14 cellular contexts compared by ENCODE assay signal in the genomic region with DNA sequence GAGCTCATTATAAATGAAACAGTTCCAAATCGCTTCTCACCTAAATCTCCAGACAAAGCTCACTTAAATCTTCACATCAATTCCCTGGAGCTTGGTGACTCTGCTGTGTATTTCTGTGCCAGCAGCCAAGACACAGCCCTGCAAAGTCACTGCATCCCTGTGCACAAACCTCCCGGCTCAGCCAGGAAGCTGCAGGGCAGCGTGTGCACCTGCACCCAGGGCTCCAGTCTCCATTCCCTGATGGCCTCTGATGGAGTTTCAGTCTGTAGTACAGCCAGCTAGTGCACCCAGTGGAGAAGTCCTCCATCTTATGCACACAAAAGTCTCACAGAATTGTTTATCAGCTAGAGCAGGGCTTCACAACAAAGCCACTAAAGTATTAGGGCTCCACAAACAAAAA. TPM values are rescaled to one million over a fixed set of nuclear protein-coding genes. Genes with fewer than 3 reads are reported as not detected.
"Had no signal": no experiment of that assay in that cellular context is flagged by ENCODE, and none has a peak within 500 bp of the region (broad histone marks: within the 10 kb centered on the region; RNA-seq: fewer than 3 reads in every experiment).

No MANE protein-coding gene starts in this region.

- H3K4me3 Mint-ChIP-seq: activated T-helper 17 cell treated with anti-CD3 and anti-CD28 coated beads, Interleukin-2, amount 50 U/mL, for 72 hours; nephron progenitor cell had no signal

- DNase-seq: activated CD4-positive, alpha-beta T cell treated with anti-CD3 and anti-CD28 coated beads, Interleukin-2, amount 50 U/mL, for 48 hours; activated CD8-positive, alpha-beta memory T cell treated with anti-CD3 and anti-CD28 coated beads, Interleukin-2, amount 50 U/mL, for 48 hours; effector memory CD4-positive, alpha-beta T cell; islet precursor cell; mammary epithelial cell; nephron progenitor cell; stimulated activated CD4-positive, alpha-beta T cell treated with anti-CD3 and anti-CD28 coated beads, Interleukin-4, amount 100 ng/mL, for 24 hours; SW 1271; tibial artery had no signal

- H3K27ac ChIP-seq: cardiac muscle cell, gastroesophageal sphincter, tibial artery, vagina had no signal

- H3K27ac Mint-ChIP-seq: activated T-helper 17 cell treated with anti-CD3 and anti-CD28 coated beads, Interleukin-2, amount 50 U/mL, for 72 hours; nephron progenitor cell; T-helper 2 cell treated with Interferon-gamma antibody and Interleukin-4, amounts not matched to agents 5 μg/mL and 100 μg/mL, for 36 hours had no signal

- H3K9me3 Mint-ChIP-seq: activated T-helper 17 cell treated with anti-CD3 and anti-CD28 coated beads, Interleukin-2, amount 50 U/mL, for 72 hours; nephron progenitor cell; T-helper 2 cell treated with Interferon-gamma antibody and Interleukin-4, amounts not matched to agents 5 μg/mL and 100 μg/mL, for 36 hours had no signal

- H3K4me3 ChIP-seq: cardiac muscle cell, gastroesophageal sphincter, tibial artery, vagina had no signal

- ATAC-seq: gastroesophageal sphincter had no signal

RNA-seq across cellular contexts. Expression of a gene that starts 51.1 kb away (rescaled TPM):
- polyA plus RNA-seq: cardiac muscle cell, mammary epithelial cell had no signal
